18 cellular contexts compared by ENCODE assay signal in genomic region chr1:21585037-21585436, GRCh38.
"Had no signal": no experiment of that assay in that cellular context is flagged by ENCODE, and none has a peak within 500 bp of the region (broad histone marks: within the 10 kb centered on the region; RNA-seq: fewer than 3 reads in every experiment).

No MANE protein-coding gene starts in this region.

- H3K9me3 ChIP-seq: psoas muscle, uterus had no signal

- H3K4me1 Mint-ChIP-seq: activated CD8-positive, alpha-beta memory T cell treated with anti-CD3 and anti-CD28 coated beads, Interleukin-2, amount 10 ng/mL, durations not matched to agents 7 days and 5 days; activated naive CD4-positive, alpha-beta T cell treated with anti-CD3 and anti-CD28 coated beads, Interleukin-2, amount 50 U/mL, for 24 hours; naive B cell; stimulated activated naive CD8-positive, alpha-beta T cell treated with anti-CD3 and anti-CD28 coated beads, Interleukin-15, amount 100 ng/mL, for 72 hours had no signal

- ATAC-seq: activated CD8-positive, alpha-beta memory T cell treated with anti-CD3 and anti-CD28 coated beads, Interleukin-2, amount 10 ng/mL, durations not matched to agents 7 days and 5 days; psoas muscle; stimulated activated naive CD8-positive, alpha-beta T cell treated with anti-CD3 and anti-CD28 coated beads, Interleukin-15, amount 100 ng/mL, for 72 hours had no signal

- H3K4me3 ChIP-seq: psoas muscle, uterus had no signal

- DNase-seq: activated CD4-positive, alpha-beta T cell treated with anti-CD3 and anti-CD28 coated beads, Interleukin-2, amount 50 U/mL, for 48 hours; activated CD4-positive, CD25-positive, alpha-beta regulatory T cell treated with anti-CD3 and anti-CD28 coated beads, Interleukin-2, amount 50 U/mL, for 72 hours; activated CD8-positive, alpha-beta memory T cell treated with anti-CD3 and anti-CD28 coated beads, Interleukin-2, amount 10 ng/mL, durations not matched to agents 7 days and 5 days; activated effector memory CD4-positive, alpha-beta T cell treated with Interleukin-2 at 50 U/mL for 16 hours; activated T-cell treated with anti-CD3 and anti-CD28 coated beads, Interleukin-2, amount 50 U/mL, for 24 hours; amygdala; islet precursor cell; naive B cell; nucleus accumbens; psoas muscle; stimulated activated CD4-positive, alpha-beta T cell treated with anti-CD3 and anti-CD28 coated beads, Interleukin-15, amount 100 ng/mL, for 24 hours; stimulated activated CD4-positive, alpha-beta T cell treated with anti-CD3 and anti-CD28 coated beads, Interleukin-4, amount 100 ng/mL, for 24 hours; stimulated activated naive CD8-positive, alpha-beta T cell treated with anti-CD3 and anti-CD28 coated beads, Interleukin-15, amount 100 ng/mL, for 72 hours; SW 1271; uterus had no signal

- H3K4me1 ChIP-seq: psoas muscle, uterus had no signal

- H3K4me3 Mint-ChIP-seq: activated CD8-positive, alpha-beta memory T cell treated with anti-CD3 and anti-CD28 coated beads, Interleukin-2, amount 10 ng/mL, durations not matched to agents 7 days and 5 days; activated naive CD4-positive, alpha-beta T cell treated with anti-CD3 and anti-CD28 coated beads, Interleukin-2, amount 50 U/mL, for 24 hours; activated T-cell treated with anti-CD3 and anti-CD28 coated beads, Interleukin-2, amount 50 U/mL, for 24 hours; naive B cell; stimulated activated naive CD8-positive, alpha-beta T cell treated with anti-CD3 and anti-CD28 coated beads, Interleukin-15, amount 100 ng/mL, for 72 hours; T-helper 2 cell treated with Interferon-gamma antibody and Interleukin-4, amounts not matched to agents 5 μg/mL and 100 μg/mL, for 36 hours had no signal

- H3K27me3 ChIP-seq: uterus had no signal

- FAIRE-seq: frontal cortex had no signal

- H3K27ac ChIP-seq: psoas muscle, uterus had no signal

- H3K9me3 Mint-ChIP-seq: activated naive CD4-positive, alpha-beta T cell treated with anti-CD3 and anti-CD28 coated beads, Interleukin-2, amount 50 U/mL, for 24 hours; activated T-cell treated with anti-CD3 and anti-CD28 coated beads, Interleukin-2, amount 50 U/mL, for 24 hours; naive B cell; stimulated activated naive CD8-positive, alpha-beta T cell treated with anti-CD3 and anti-CD28 coated beads, Interleukin-15, amount 100 ng/mL, for 72 hours; T-helper 2 cell treated with Interferon-gamma antibody and Interleukin-4, amounts not matched to agents 5 μg/mL and 100 μg/mL, for 36 hours had no signal

- H3K36me3 ChIP-seq: uterus had no signal

- H3K36me3 Mint-ChIP-seq: activated CD8-positive, alpha-beta memory T cell treated with anti-CD3 and anti-CD28 coated beads, Interleukin-2, amount 10 ng/mL, durations not matched to agents 7 days and 5 days; activated naive CD4-positive, alpha-beta T cell treated with anti-CD3 and anti-CD28 coated beads, Interleukin-2, amount 50 U/mL, for 24 hours; naive B cell had no signal

- H3K27ac Mint-ChIP-seq: activated CD8-positive, alpha-beta memory T cell treated with anti-CD3 and anti-CD28 coated beads, Interleukin-2, amount 10 ng/mL, durations not matched to agents 7 days and 5 days; activated naive CD4-positive, alpha-beta T cell treated with anti-CD3 and anti-CD28 coated beads, Interleukin-2, amount 50 U/mL, for 24 hours; activated T-cell treated with anti-CD3 and anti-CD28 coated beads, Interleukin-2, amount 50 U/mL, for 24 hours; naive B cell; T-helper 2 cell treated with Interferon-gamma antibody and Interleukin-4, amounts not matched to agents 5 μg/mL and 100 μg/mL, for 36 hours had no signal
